9 cellular contexts compared by ENCODE assay signal in genomic region chr1:23751050-23751814, GRCh38. TPM values are rescaled to one million over a fixed set of nuclear protein-coding genes. Genes with fewer than 3 reads are reported as not detected.
DNase-seq lines count a peak whose midpoint lies in the region; ATAC-seq and TF ChIP-seq lines count a peak whose summit lies in the region.
"Had no signal": no experiment of that assay in that cellular context is flagged by ENCODE, and none has a peak within 500 bp of the region (broad histone marks: within the 10 kb centered on the region; RNA-seq: fewer than 3 reads in every experiment).

No MANE protein-coding gene starts in this region.

- TF ChIP-seq POLR2A in heart left ventricle (IDR thresholded peaks at IDR 0.05): no peak
- TF ChIP-seq POLR2A in spleen (IDR thresholded peaks at IDR 0.05): no peak

- no peak overlapping the region for H3K4me3 Mint-ChIP-seq in CD4-positive, alpha-beta T cell
- no peak overlapping the region for H3K4me3 Mint-ChIP-seq in activated T-helper 2 cell treated with anti-CD3 and anti-CD28 coated beads, Interferon-gamma antibody, Interleukin-2, Interleukin-4, amounts not matched to agents 10 μg/mL and 5 μg/mL and 100 μg/mL, durations not matched to agents 14 hours and 24 hours and 36 hours (ENCODE audit: low read depth)

- peak overlapping the region; percentile 33 for H3K27ac Mint-ChIP-seq in CD4-positive, alpha-beta T cell
- H3K27ac Mint-ChIP-seq in activated T-helper 2 cell treated with anti-CD3 and anti-CD28 coated beads, Interferon-gamma antibody, Interleukin-2, Interleukin-4, amounts not matched to agents 10 μg/mL and 5 μg/mL and 100 μg/mL, durations not matched to agents 14 hours and 24 hours and 36 hours: no peak overlapping the region

- WGBS in heart left ventricle, 4 donors: 50 to 54% (median 52%) methylated on average over 11 of the region's 11 CpGs
- WGBS in spleen, 5 donors: 62 to 80% (median 75%) methylated on average over 11 of the region's 11 CpGs

- TF ChIP-seq CTCF in CD4-positive, alpha-beta T cell (IDR thresholded peaks at IDR 0.05): peak; percentile 35
- TF ChIP-seq CTCF in heart left ventricle (IDR thresholded peaks at IDR 0.05) (peak; percentile 39 to 70 (median 52)), spleen (IDR thresholded peaks at IDR 0.05 in 8 of 11, conservative IDR thresholded peaks at IDR 0.05 in 3 of 11) (peak in 10 of 11 experiments; percentile 26 to 70 (median 51))

- no peak for ATAC-seq in CD4-positive, alpha-beta T cell (ENCODE audit: poor library complexity)
- ATAC-seq in heart left ventricle (peak; percentile 7 to 72 (median 62)), HG03135 (IDR thresholded peaks at IDR 0.05; ENCODE audit: unreplicated experiment) (no peak)

- POLR2A ChIA-PET in CD4-positive, alpha-beta T cell (lab: Charles Lee): no interaction called here

- H3K4me1 ChIP-seq in heart left ventricle (peaks cover 0 to 48% (median 10%) of the 10 kb centered on the region in 12 donors), spleen (peaks cover 9 to 42% (median 27%) of the 10 kb centered on the region in 6 donors)

- peak in 7 of 10 experiments; percentile 4 to 13 (median 7) for DNase-seq in CD4-positive, alpha-beta T cell
- DNase-seq in GM19240 (ENCODE audit: insufficient read length, low spot score): peak; percentile 77
- DNase-seq in NCI-H82 (lab: John Stamatoyannopoulos, UW): peak; percentile 76
- peak; percentile 11 for DNase-seq in activated T-helper 2 cell treated with anti-CD3 and anti-CD28 coated beads, Interferon-gamma antibody, Interleukin-2, Interleukin-4, amounts not matched to agents 10 μg/mL and 5 μg/mL and 100 μg/mL, durations not matched to agents 14 hours and 24 hours and 36 hours (ENCODE audit: low spot score)
- peak in 1 of 5 donors; percentile 29 for DNase-seq in heart left ventricle
- no peak for DNase-seq in spleen
- no peak for DNase-seq in cerebellar nuclear complex (lab: John Stamatoyannopoulos, UW)

- no peaks in the 10 kb centered on the region for H3K9me3 ChIP-seq in CD4-positive, alpha-beta T cell (ENCODE audit: control insufficient read depth, low read length)
- H3K9me3 ChIP-seq in heart left ventricle (no peaks in the 10 kb centered on the region), spleen (no peaks in the 10 kb centered on the region)

- H3K4me1 Mint-ChIP-seq in CD4-positive, alpha-beta T cell (ENCODE audit: low read depth): peaks cover 32% of the 10 kb centered on the region
- peaks cover 17% of the 10 kb centered on the region for H3K4me1 Mint-ChIP-seq in activated T-helper 2 cell treated with anti-CD3 and anti-CD28 coated beads, Interferon-gamma antibody, Interleukin-2, Interleukin-4, amounts not matched to agents 10 μg/mL and 5 μg/mL and 100 μg/mL, durations not matched to agents 14 hours and 24 hours and 36 hours (ENCODE audit: low read depth)

- H3K36me3 Mint-ChIP-seq in CD4-positive, alpha-beta T cell (ENCODE audit: low read depth): peaks cover 89% of the 10 kb centered on the region
- peaks cover 79% of the 10 kb centered on the region for H3K36me3 Mint-ChIP-seq in activated T-helper 2 cell treated with anti-CD3 and anti-CD28 coated beads, Interferon-gamma antibody, Interleukin-2, Interleukin-4, amounts not matched to agents 10 μg/mL and 5 μg/mL and 100 μg/mL, durations not matched to agents 14 hours and 24 hours and 36 hours (ENCODE audit: low read depth)

- H3K9me3 Mint-ChIP-seq in CD4-positive, alpha-beta T cell: no peaks in the 10 kb centered on the region
- H3K9me3 Mint-ChIP-seq in activated T-helper 2 cell treated with anti-CD3 and anti-CD28 coated beads, Interferon-gamma antibody, Interleukin-2, Interleukin-4, amounts not matched to agents 10 μg/mL and 5 μg/mL and 100 μg/mL, durations not matched to agents 14 hours and 24 hours and 36 hours: no peaks in the 10 kb centered on the region

- H3K36me3 ChIP-seq in heart left ventricle (peaks cover 0 to 95% (median 69%) of the 10 kb centered on the region in 9 donors), spleen (peaks cover 11 to 96% (median 68%) of the 10 kb centered on the region in 6 donors)

- no peak overlapping the region for H3K27ac ChIP-seq in CD4-positive, alpha-beta T cell (ENCODE audit: low read depth, low read length)
- peak overlapping the region in 1 of 12 donors; percentile 4 for H3K27ac ChIP-seq in heart left ventricle
- H3K27ac ChIP-seq in spleen: no peak overlapping the region
- H3K27ac ChIP-seq: SK-N-MC had no signal

- no peaks in the 10 kb centered on the region for H3K27me3 Mint-ChIP-seq in CD4-positive, alpha-beta T cell
- no peaks in the 10 kb centered on the region for H3K27me3 Mint-ChIP-seq in activated T-helper 2 cell treated with anti-CD3 and anti-CD28 coated beads, Interferon-gamma antibody, Interleukin-2, Interleukin-4, amounts not matched to agents 10 μg/mL and 5 μg/mL and 100 μg/mL, durations not matched to agents 14 hours and 24 hours and 36 hours (ENCODE audit: low read depth)

- H3K4me3 ChIP-seq in heart left ventricle (no peak overlapping the region), spleen (no peak overlapping the region)
- H3K4me3 ChIP-seq: SK-N-MC had no signal

- no peaks in the 10 kb centered on the region for H3K27me3 ChIP-seq in CD4-positive, alpha-beta T cell (ENCODE audit: control insufficient read depth, insufficient read depth, low read length)
- H3K27me3 ChIP-seq in heart left ventricle: no peaks in the 10 kb centered on the region
- no peaks in the 10 kb centered on the region for H3K27me3 ChIP-seq in spleen (replicated peaks in 1 of 7)

- CTCF ChIA-PET in CD4-positive, alpha-beta T cell (lab: Charles Lee): no interaction called here

- intact Hi-C loops in CD4-positive, alpha-beta T cell (cut with DNase I, micrococcal nuclease): loop anchor here in 1 of 2 experiments (5.0 kb wide), 1 partner anchor 204 kb away; no protein-coding TSS in a partner anchor
- intact Hi-C loops in activated T-helper 2 cell treated with anti-CD3 and anti-CD28 coated beads, Interferon-gamma antibody, Interleukin-2, Interleukin-4, amounts not matched to agents 10 μg/mL and 5 μg/mL and 100 μg/mL, durations not matched to agents 14 hours and 24 hours and 36 hours (cut with micrococcal nuclease): no loop called here
- intact Hi-C loops in heart left ventricle (cut with DNase I) (loop anchor here in 1 of 10 donors (10.0 kb wide), 1 partner anchor 196 kb away; the partner anchor contains the start of gene ID3), spleen (cut with DNase I; ENCODE audit: low total_unique reads) (no loop called here)

RNA-seq across cellular contexts. Expression of gene ELOA, which starts 8.0 kb away (rescaled TPM):
- 10 to 100 TPM; 28.1 to 33.0 TPM for total RNA-seq in CD4-positive, alpha-beta T cell
- 42.0 and 45.5 TPM in 2 replicates for total RNA-seq in activated T-helper 2 cell treated with anti-CD3 and anti-CD28 coated beads, Interferon-gamma antibody, Interleukin-2, Interleukin-4, amounts not matched to agents 10 μg/mL and 5 μg/mL and 100 μg/mL, durations not matched to agents 14 hours and 24 hours and 36 hours
- total RNA-seq in heart left ventricle: 10 to 100 TPM; 28.9 to 45.8 (median 34.3) TPM
- 10 to 100 TPM; 11.3 to 30.0 TPM for polyA plus RNA-seq in heart left ventricle
- 10 to 100 TPM; 30.3 to 38.0 (median 34.0) TPM for total RNA-seq in spleen
- polyA plus RNA-seq in spleen: 10 to 100 TPM in 2 of 3 donors, 1 to 10 TPM in 1; 7.9 to 12.2 (median 10.0) TPM

RNA-seq across cellular contexts. Expression of gene PITHD1, which starts 27.0 kb away (rescaled TPM):
- total RNA-seq in CD4-positive, alpha-beta T cell: 100 to 1,000 TPM; 110 to 111 TPM
- 71.4 and 72.7 TPM in 2 replicates for total RNA-seq in activated T-helper 2 cell treated with anti-CD3 and anti-CD28 coated beads, Interferon-gamma antibody, Interleukin-2, Interleukin-4, amounts not matched to agents 10 μg/mL and 5 μg/mL and 100 μg/mL, durations not matched to agents 14 hours and 24 hours and 36 hours
- total RNA-seq in heart left ventricle (10 to 100 TPM; 34.8 to 59.2 (median 46.2) TPM), spleen (10 to 100 TPM; 43.9 to 68.5 (median 52.4) TPM)
- polyA plus RNA-seq in heart left ventricle (10 to 100 TPM; 31.8 to 86.4 TPM), spleen (10 to 100 TPM; 48.3 to 65.3 (median 51.6) TPM)

RNA-seq across cellular contexts. Expression of gene LYPLA2, which starts 39.7 kb away (rescaled TPM):
- total RNA-seq in CD4-positive, alpha-beta T cell: 10 to 100 TPM; 37.4 to 37.7 TPM
- 86.4 and 88.4 TPM in 2 replicates for total RNA-seq in activated T-helper 2 cell treated with anti-CD3 and anti-CD28 coated beads, Interferon-gamma antibody, Interleukin-2, Interleukin-4, amounts not matched to agents 10 μg/mL and 5 μg/mL and 100 μg/mL, durations not matched to agents 14 hours and 24 hours and 36 hours
- total RNA-seq in heart left ventricle: 10 to 100 TPM; 23.5 to 53.6 (median 29.5) TPM
- polyA plus RNA-seq in heart left ventricle: 10 to 100 TPM; 22.2 to 63.3 TPM
- 10 to 100 TPM; 46.9 to 58.8 (median 55.4) TPM for total RNA-seq in spleen
- 10 to 100 TPM; 54.5 to 87.5 (median 57.5) TPM for polyA plus RNA-seq in spleen

RNA-seq across cellular contexts. Expression of gene GALE, which starts 49.3 kb away (rescaled TPM):
- 1 to 10 TPM; 5.4 to 6.9 TPM for total RNA-seq in CD4-positive, alpha-beta T cell
- total RNA-seq in activated T-helper 2 cell treated with anti-CD3 and anti-CD28 coated beads, Interferon-gamma antibody, Interleukin-2, Interleukin-4, amounts not matched to agents 10 μg/mL and 5 μg/mL and 100 μg/mL, durations not matched to agents 14 hours and 24 hours and 36 hours: 57.8 and 62.1 TPM in 2 replicates
- total RNA-seq in heart left ventricle (10 to 100 TPM in 2 of 9 donors, 1 to 10 TPM in 7; 6.2 to 13.8 (median 8.9) TPM), spleen (10 to 100 TPM; 19.0 to 47.1 (median 35.1) TPM)
- polyA plus RNA-seq in heart left ventricle (10 to 100 TPM; 14.8 to 20.8 TPM), spleen (10 to 100 TPM; 19.7 to 42.2 (median 23.8) TPM)

RNA-seq across cellular contexts. Expression of gene RPL11, which starts 59.6 kb away (rescaled TPM):
- total RNA-seq in CD4-positive, alpha-beta T cell: 1,000 to 10,000 TPM; 2,191 to 2,374 TPM
- total RNA-seq in activated T-helper 2 cell treated with anti-CD3 and anti-CD28 coated beads, Interferon-gamma antibody, Interleukin-2, Interleukin-4, amounts not matched to agents 10 μg/mL and 5 μg/mL and 100 μg/mL, durations not matched to agents 14 hours and 24 hours and 36 hours: 1,169 and 1,221 TPM in 2 replicates
- 100 to 1,000 TPM; 341 to 789 (median 680) TPM for total RNA-seq in heart left ventricle
- polyA plus RNA-seq in heart left ventricle: 1,000 to 10,000 TPM; 1,580 to 2,009 TPM
- total RNA-seq in spleen: 1,000 to 10,000 TPM in 4 of 7 donors, 100 to 1,000 TPM in 3; 864 to 1,229 (median 1,082) TPM
- polyA plus RNA-seq in spleen: 1,000 to 10,000 TPM; 4,161 to 6,089 (median 5,782) TPM

Comparison
In these comparisons a context has a peak if more than half of its experiments do, and no peak if none do; other contexts are left out.
1. ATAC-seq: peak in heart left ventricle (4 of 4); none in CD4-positive, alpha-beta T cell (single experiment) and HG03135 (single experiment).
2. DNase-seq: peak in CD4-positive, alpha-beta T cell (7 of 10), GM19240 (single experiment), NCI-H82 (single experiment) and activated T-helper 2 cell treated with anti-CD3 and anti-CD28 coated beads, Interferon-gamma antibody, Interleukin-2, Interleukin-4, amounts not matched to agents 10 μg/mL and 5 μg/mL and 100 μg/mL, durations not matched to agents 14 hours and 24 hours and 36 hours (single experiment); none in spleen (single experiment) and cerebellar nuclear complex (0 of 2).
3. Peak in every context shown above with its lines, with median percentiles within 50 percentile points of each other: CTCF ChIP-seq.